ENCODE assay signal across 11 cellular contexts in genomic region chr5:96067902-96068614, GRCh38.
DNase-seq lines count a peak whose midpoint lies in the region; ATAC-seq and FAIRE-seq lines count a peak whose summit lies in the region.
"Had no signal": no experiment of that assay in that cellular context is flagged by ENCODE, and none has a peak within 500 bp of the region (broad histone marks: within the 10 kb centered on the region; RNA-seq: fewer than 3 reads in every experiment).

No MANE protein-coding gene starts in this region.

- H3K4me3 ChIP-seq in small intestine (ENCODE audit: low read depth in 1 of 2, low read length in 2 of 2) = no peak overlapping the region

- peaks cover 9% of the 10 kb centered on the region for H3K9me3 Mint-ChIP-seq in activated CD4-positive, alpha-beta T cell treated with anti-CD3 and anti-CD28 coated beads, Interleukin-2, amount 10 ng/mL, durations not matched to agents 24 days and 14 days
- H3K9me3 Mint-ChIP-seq: CD4-positive, CD25-positive, alpha-beta regulatory T cell had no signal

- H3K27ac ChIP-seq in epithelial cell of prostate (peak overlapping the region; percentile 96), small intestine (ENCODE audit: low read depth in 1 of 2, low read length in 1 of 2) (no peak overlapping the region)

- peak; percentile 65 for DNase-seq in activated CD4-positive, alpha-beta T cell treated with anti-CD3 and anti-CD28 coated beads, Interleukin-2, amount 10 ng/mL, durations not matched to agents 24 days and 14 days
- no peak for DNase-seq in activated CD4-positive, alpha-beta T cell treated with anti-CD3 and anti-CD28 coated beads, Interleukin-2, amount 50 U/mL, for 1 hour
- peak; percentile 93 for DNase-seq in RCC 7860 (ENCODE audit: low spot score)
- peak; percentile 73 for DNase-seq in epithelial cell of prostate (ENCODE audit: low read depth, low spot score)
- DNase-seq in small intestine = peak; percentile 35
- no peak for DNase-seq in retina
- DNase-seq: CD4-positive, CD25-positive, alpha-beta regulatory T cell; hypothalamus; NCI-H1436 had no signal

- no peak for ATAC-seq in GM19397 (IDR thresholded peaks at IDR 0.05; ENCODE audit: unreplicated experiment)
- ATAC-seq in GM18502 (IDR thresholded peaks at IDR 0.05; ENCODE audit: poor library complexity, unreplicated experiment) = no peak

- H3K4me3 Mint-ChIP-seq in activated CD4-positive, alpha-beta T cell treated with anti-CD3 and anti-CD28 coated beads, Interleukin-2, amount 10 ng/mL, durations not matched to agents 24 days and 14 days = peak overlapping the region; percentile 40
- H3K4me3 Mint-ChIP-seq: CD4-positive, CD25-positive, alpha-beta regulatory T cell had no signal

- peaks cover 2% of the 10 kb centered on the region for H3K36me3 Mint-ChIP-seq in activated CD4-positive, alpha-beta T cell treated with anti-CD3 and anti-CD28 coated beads, Interleukin-2, amount 10 ng/mL, durations not matched to agents 24 days and 14 days (ENCODE audit: low read depth)
- H3K36me3 Mint-ChIP-seq: CD4-positive, CD25-positive, alpha-beta regulatory T cell had no signal

- 69 to 74% (median 70%) methylated on average over 6 of the region's 6 CpGs for WGBS in small intestine, 3 donors

- FAIRE-seq in RCC 7860 (lab: Jason Lieb, UNC) = peak; percentile 83
- FAIRE-seq in small intestine (lab: Jason Lieb, UNC) = no peak

- intact Hi-C loops in activated CD4-positive, alpha-beta T cell treated with anti-CD3 and anti-CD28 coated beads, Interleukin-2, amount 10 ng/mL, durations not matched to agents 24 days and 14 days (cut with micrococcal nuclease) = loop anchor here (5.0 to 10.0 kb wide), 2 partner anchors 217 to 269 kb away; no protein-coding TSS in a partner anchor

- H3K36me3 ChIP-seq in small intestine (ENCODE audit: control insufficient read depth in 2 of 2, insufficient read depth in 2 of 2, low read length in 2 of 2) = no peaks in the 10 kb centered on the region

- peaks cover 59% of the 10 kb centered on the region for H3K4me1 Mint-ChIP-seq in activated CD4-positive, alpha-beta T cell treated with anti-CD3 and anti-CD28 coated beads, Interleukin-2, amount 10 ng/mL, durations not matched to agents 24 days and 14 days

- H3K27ac Mint-ChIP-seq in activated CD4-positive, alpha-beta T cell treated with anti-CD3 and anti-CD28 coated beads, Interleukin-2, amount 10 ng/mL, durations not matched to agents 24 days and 14 days = peak overlapping the region; percentile 90
- H3K27ac Mint-ChIP-seq: CD4-positive, CD25-positive, alpha-beta regulatory T cell had no signal

- H3K27me3 Mint-ChIP-seq in activated CD4-positive, alpha-beta T cell treated with anti-CD3 and anti-CD28 coated beads, Interleukin-2, amount 10 ng/mL, durations not matched to agents 24 days and 14 days = no peaks in the 10 kb centered on the region
- H3K27me3 Mint-ChIP-seq: CD4-positive, CD25-positive, alpha-beta regulatory T cell had no signal

- no peaks in the 10 kb centered on the region for H3K9me3 ChIP-seq in small intestine (ENCODE audit: control insufficient read depth, low read depth)

- H3K27me3 ChIP-seq in small intestine (ENCODE audit: control insufficient read depth in 2 of 2, insufficient read depth in 2 of 2, low read length in 2 of 2) = no peaks in the 10 kb centered on the region

- H3K4me1 ChIP-seq in small intestine (ENCODE audit: control insufficient read depth in 2 of 2, insufficient read depth in 1 of 2, low read depth in 1 of 2, low read length in 1 of 2) = peaks cover 0 to 6% of the 10 kb centered on the region in 2 donors

Comparison
In these comparisons a context has a peak if more than half of its experiments do, and no peak if none do; other contexts are left out.
1. DNase-seq: peak in activated CD4-positive, alpha-beta T cell treated with anti-CD3 and anti-CD28 coated beads, Interleukin-2, amount 10 ng/mL, durations not matched to agents 24 days and 14 days (single experiment), RCC 7860 (single experiment), epithelial cell of prostate (single experiment) and small intestine (single experiment); none in activated CD4-positive, alpha-beta T cell treated with anti-CD3 and anti-CD28 coated beads, Interleukin-2, amount 50 U/mL, for 1 hour (single experiment) and retina (single experiment).